34 cellular contexts compared by ENCODE assay signal in the genomic region with DNA sequence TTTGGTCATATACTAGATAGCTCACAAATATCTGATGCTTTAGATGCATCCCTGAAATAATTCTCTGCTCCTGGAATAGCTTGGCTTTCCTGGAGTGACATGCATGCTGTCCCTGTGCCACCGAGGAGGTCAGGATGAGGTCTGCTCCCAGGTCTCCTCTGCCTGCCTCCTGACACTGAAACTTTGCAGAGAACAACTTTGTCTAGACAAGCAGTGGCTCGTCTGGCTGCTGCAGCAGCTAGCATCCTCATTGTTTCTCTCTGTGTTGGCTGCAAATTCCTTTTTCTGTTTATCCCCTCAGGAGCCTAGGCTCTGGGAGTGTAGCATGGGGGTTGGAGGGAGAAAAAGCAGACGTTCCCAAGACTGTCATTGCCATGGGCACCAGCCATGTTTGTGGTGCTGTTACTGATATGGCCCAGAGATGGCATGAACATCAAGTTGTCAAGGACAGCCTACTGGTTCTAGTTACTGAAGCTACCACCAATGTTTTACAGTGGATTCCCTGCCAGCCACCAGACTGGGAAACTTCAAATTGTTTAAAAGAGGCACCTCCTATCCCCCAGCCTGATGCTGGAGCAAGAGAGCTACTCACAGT.
"Had no signal": no experiment of that assay in that cellular context is flagged by ENCODE, and none has a peak within 500 bp of the region (broad histone marks: within the 10 kb centered on the region; RNA-seq: fewer than 3 reads in every experiment).

No MANE protein-coding gene starts in this region.

- H3K27ac Mint-ChIP-seq: activated CD4-positive, alpha-beta memory T cell treated with anti-CD3 and anti-CD28 coated beads for 36 hours; activated CD4-positive, alpha-beta T cell treated with anti-CD3 and anti-CD28 coated beads, Interleukin-2, amount 10 ng/mL, durations not matched to agents 24 days and 14 days; activated naive CD4-positive, alpha-beta T cell treated with anti-CD3 and anti-CD28 coated beads, Interleukin-2, amount 10 ng/mL, durations not matched to agents 7 days and 5 days; activated naive CD8-positive, alpha-beta T cell treated with anti-CD3 and anti-CD28 coated beads, Interleukin-2, amount 10 ng/mL, durations not matched to agents 7 days and 5 days; brain; naive B cell; T-helper 1 cell treated with Interleukin-12 subunit alpha and Interleukin-12 subunit beta and Interleukin-4 antibody, amounts not matched to agents 30 μg/mL and 1 μg/mL, for 36 hours; type B pancreatic cell had no signal

- H3K4me3 Mint-ChIP-seq: activated CD4-positive, alpha-beta memory T cell treated with anti-CD3 and anti-CD28 coated beads for 36 hours; activated CD4-positive, alpha-beta T cell treated with anti-CD3 and anti-CD28 coated beads, Interleukin-2, amount 10 ng/mL, durations not matched to agents 24 days and 14 days; activated naive CD4-positive, alpha-beta T cell treated with anti-CD3 and anti-CD28 coated beads, Interleukin-2, amount 10 ng/mL, durations not matched to agents 7 days and 5 days; activated naive CD8-positive, alpha-beta T cell treated with anti-CD3 and anti-CD28 coated beads, Interleukin-2, amount 10 ng/mL, durations not matched to agents 7 days and 5 days; brain; naive B cell; nephron progenitor cell; T-helper 1 cell treated with Interleukin-12 subunit alpha and Interleukin-12 subunit beta and Interleukin-4 antibody, amounts not matched to agents 30 μg/mL and 1 μg/mL, for 36 hours; type B pancreatic cell had no signal

- H3K27me3 ChIP-seq: ascending aorta, dorsolateral prefrontal cortex, heart right ventricle, pancreas, right atrium auricular region, uterus had no signal

- H3K9me3 Mint-ChIP-seq: activated CD4-positive, alpha-beta memory T cell treated with anti-CD3 and anti-CD28 coated beads for 36 hours; activated CD4-positive, alpha-beta T cell treated with anti-CD3 and anti-CD28 coated beads, Interleukin-2, amount 10 ng/mL, durations not matched to agents 24 days and 14 days; activated naive CD4-positive, alpha-beta T cell treated with anti-CD3 and anti-CD28 coated beads, Interleukin-2, amount 10 ng/mL, durations not matched to agents 7 days and 5 days; activated naive CD8-positive, alpha-beta T cell treated with anti-CD3 and anti-CD28 coated beads, Interleukin-2, amount 10 ng/mL, durations not matched to agents 7 days and 5 days; naive B cell; nephron progenitor cell; T-helper 1 cell treated with Interleukin-12 subunit alpha and Interleukin-12 subunit beta and Interleukin-4 antibody, amounts not matched to agents 30 μg/mL and 1 μg/mL, for 36 hours; type B pancreatic cell had no signal

- H3K4me1 Mint-ChIP-seq: activated CD4-positive, alpha-beta T cell treated with anti-CD3 and anti-CD28 coated beads, Interleukin-2, amount 10 ng/mL, durations not matched to agents 24 days and 14 days; activated naive CD4-positive, alpha-beta T cell treated with anti-CD3 and anti-CD28 coated beads, Interleukin-2, amount 10 ng/mL, durations not matched to agents 7 days and 5 days; activated naive CD8-positive, alpha-beta T cell treated with anti-CD3 and anti-CD28 coated beads, Interleukin-2, amount 10 ng/mL, durations not matched to agents 7 days and 5 days; naive B cell; nephron progenitor cell had no signal

- DNase-seq: activated CD4-positive, alpha-beta memory T cell treated with anti-CD3 and anti-CD28 coated beads for 36 hours; activated CD4-positive, alpha-beta T cell treated with anti-CD3 and anti-CD28 coated beads, Interleukin-2, amount 10 ng/mL, durations not matched to agents 24 days and 14 days; activated CD8-positive, alpha-beta memory T cell treated with anti-CD3 and anti-CD28 coated beads, Interleukin-2, amount 50 U/mL, for 4 hours; activated gamma-delta T cell; activated naive CD4-positive, alpha-beta T cell treated with anti-CD3 and anti-CD28 coated beads, Interleukin-2, amount 10 ng/mL, durations not matched to agents 7 days and 5 days; activated naive CD8-positive, alpha-beta T cell treated with anti-CD3 and anti-CD28 coated beads, Interleukin-2, amount 10 ng/mL, durations not matched to agents 7 days and 5 days; activated T-cell treated with anti-CD3 and anti-CD28 coated beads, Interleukin-2, amount 50 U/mL, for 1 hour; dorsolateral prefrontal cortex; effector memory CD4-positive, alpha-beta T cell; erythroblast; foreskin melanocyte; heart right ventricle; left ventricle myocardium inferior; mucosa of descending colon; naive B cell; nephron progenitor cell; nucleus accumbens; pancreas; psoas muscle; stimulated activated CD4-positive, alpha-beta T cell treated with anti-CD3 and anti-CD28 coated beads, Interleukin-15, amount 100 ng/mL, for 24 hours; stimulated activated CD4-positive, alpha-beta T cell treated with anti-CD3 and anti-CD28 coated beads, Interleukin-2, amount 100 ng/mL, for 24 hours; stimulated activated naive CD4-positive, alpha-beta T cell; T-helper 9 cell; uterus; WERI-Rb-1 had no signal

- H3K36me3 ChIP-seq: ascending aorta, heart right ventricle, left ventricle myocardium inferior, pancreas, right atrium auricular region, thoracic aorta, uterus, WERI-Rb-1 had no signal

- H3K9me3 ChIP-seq: ascending aorta, heart right ventricle, left ventricle myocardium inferior, mucosa of descending colon, pancreas, psoas muscle, right atrium auricular region, thoracic aorta, uterus had no signal

- H3K4me3 ChIP-seq: ascending aorta, coronary artery, dorsolateral prefrontal cortex, heart right ventricle, left ventricle myocardium inferior, lung, mucosa of descending colon, pancreas, psoas muscle, right atrium auricular region, thoracic aorta, uterus had no signal

- H3K27me3 Mint-ChIP-seq: activated CD4-positive, alpha-beta memory T cell treated with anti-CD3 and anti-CD28 coated beads for 36 hours; activated CD4-positive, alpha-beta T cell treated with anti-CD3 and anti-CD28 coated beads, Interleukin-2, amount 10 ng/mL, durations not matched to agents 24 days and 14 days; activated naive CD4-positive, alpha-beta T cell treated with anti-CD3 and anti-CD28 coated beads, Interleukin-2, amount 10 ng/mL, durations not matched to agents 7 days and 5 days; brain had no signal

- H3K36me3 Mint-ChIP-seq: activated CD4-positive, alpha-beta memory T cell treated with anti-CD3 and anti-CD28 coated beads for 36 hours; activated naive CD4-positive, alpha-beta T cell treated with anti-CD3 and anti-CD28 coated beads, Interleukin-2, amount 10 ng/mL, durations not matched to agents 7 days and 5 days; activated naive CD8-positive, alpha-beta T cell treated with anti-CD3 and anti-CD28 coated beads, Interleukin-2, amount 10 ng/mL, durations not matched to agents 7 days and 5 days; brain; naive B cell; type B pancreatic cell had no signal

- H3K4me1 ChIP-seq: ascending aorta, heart right ventricle, left ventricle myocardium inferior, pancreas, psoas muscle, right atrium auricular region, uterus had no signal

- ATAC-seq: activated CD4-positive, CD25-positive, alpha-beta regulatory T cell treated with anti-CD3 and anti-CD28 coated beads, Interleukin-2, amount 50 U/mL, for 24 hours; heart right ventricle; mucosa of descending colon; pancreas; psoas muscle had no signal

- H3K27ac ChIP-seq: ascending aorta, coronary artery, dorsolateral prefrontal cortex, heart right ventricle, left ventricle myocardium inferior, pancreas, psoas muscle, right atrium auricular region, thoracic aorta, uterus, WERI-Rb-1 had no signal
